18 cellular contexts compared by ENCODE assay signal in genomic region chr3:197175503-197175902, GRCh38.
DNase-seq lines count a peak whose midpoint lies in the region; ATAC-seq and TF ChIP-seq lines count a peak whose summit lies in the region.
"Had no signal": no experiment of that assay in that cellular context is flagged by ENCODE, and none has a peak within 500 bp of the region (broad histone marks: within the 10 kb centered on the region; RNA-seq: fewer than 3 reads in every experiment).

No MANE protein-coding gene starts in this region.

- no peak overlapping the region for H3K4me3 Mint-ChIP-seq in GM23338
- H3K4me3 Mint-ChIP-seq in activated CD8-positive, alpha-beta T cell treated with anti-CD3 and anti-CD28 coated beads for 36 hours: no peak overlapping the region

- H4K20me1 ChIP-seq in GM23338 (replicated peaks; ENCODE audit: insufficient read depth): no peaks in the 10 kb centered on the region
- no peaks in the 10 kb centered on the region for H4K20me1 ChIP-seq in OCI-LY1 (ENCODE audit: insufficient read depth, low read length)

- CTCF ChIA-PET in activated CD8-positive, alpha-beta T cell treated with anti-CD3 and anti-CD28 coated beads for 36 hours (lab: Charles Lee): no interaction called here
- CTCF ChIA-PET in RWPE1 (lab: Yijun Ruan, JAX): no interaction called here

- no peaks in the 10 kb centered on the region for H3K36me3 ChIP-seq in GM23338 (ENCODE audit: insufficient read depth)
- peaks cover 19% of the 10 kb centered on the region for H3K36me3 ChIP-seq in OCI-LY1 (ENCODE audit: insufficient read depth, low read length)
- H3K36me3 ChIP-seq in left lung: no peaks in the 10 kb centered on the region

- no peak for TF ChIP-seq CTCF in 22Rv1 (IDR thresholded peaks at IDR 0.05)
- TF ChIP-seq CTCF in GM23338 (conservative IDR thresholded peaks at IDR 0.05; ENCODE audit: low read depth in 2 of 2): no peak
- TF ChIP-seq CTCF in OCI-LY1 (IDR thresholded peaks at IDR 0.05; ENCODE audit: low read length): no peak
- no peak for TF ChIP-seq CTCF in left lung (IDR thresholded peaks at IDR 0.05)
- TF ChIP-seq CTCF in activated CD8-positive, alpha-beta T cell treated with anti-CD3 and anti-CD28 coated beads for 36 hours (IDR thresholded peaks at IDR 0.05): no peak
- no peak for TF ChIP-seq CTCF in RWPE1 (conservative IDR thresholded peaks at IDR 0.05; ENCODE audit: low read depth)

- H3K4me1 ChIP-seq in GM23338 (ENCODE audit: insufficient read depth) (peaks cover 24% of the 10 kb centered on the region), OCI-LY1 (ENCODE audit: insufficient read depth, low read length, severe bottlenecking) (peaks cover 31% of the 10 kb centered on the region), left lung (peaks cover 4 to 18% of the 10 kb centered on the region in 2 donors)

- H3K9me3 ChIP-seq in OCI-LY1 (ENCODE audit: low read length): no peaks in the 10 kb centered on the region
- H3K9me3 ChIP-seq in left lung: no peaks in the 10 kb centered on the region

- H2AFZ ChIP-seq in GM23338: no peak overlapping the region
- H2AFZ ChIP-seq in OCI-LY1 (ENCODE audit: low read length): no peak overlapping the region

- H3K27ac ChIP-seq in 22Rv1 (0 out of 2 replicates have a peak overlapping the region, but pooled peaks have one; percentile 14), GM23338 (ENCODE audit: low read depth) (no peak overlapping the region), OCI-LY1 (ENCODE audit: low read depth, low read length, poor library complexity, severe bottlenecking) (peak overlapping the region; percentile 81), left lung (no peak overlapping the region), RWPE1 (no peak overlapping the region)

- intact Hi-C loops in left lung (cut with DNase I): loop anchor here in 1 of 2 donors (10.0 kb wide), 1 partner anchor 171 kb away; no protein-coding TSS in a partner anchor
- intact Hi-C loops in activated CD8-positive, alpha-beta T cell treated with anti-CD3 and anti-CD28 coated beads for 36 hours (cut with micrococcal nuclease): no loop called here

- POLR2A ChIA-PET in activated CD8-positive, alpha-beta T cell treated with anti-CD3 and anti-CD28 coated beads for 36 hours (lab: Charles Lee): no interaction called here
- POLR2A ChIA-PET in RWPE1 (lab: Yijun Ruan, JAX; ENCODE audit: low non-redundant PET): no interaction called here

- H3K27ac Mint-ChIP-seq in GM23338: peak overlapping the region; percentile 81; the same call in 1 of the 2 replicates
- H3K27ac Mint-ChIP-seq in activated CD8-positive, alpha-beta T cell treated with anti-CD3 and anti-CD28 coated beads for 36 hours: no peak overlapping the region

- no peaks in the 10 kb centered on the region for H3K9me3 Mint-ChIP-seq in GM23338
- no peaks in the 10 kb centered on the region for H3K9me3 Mint-ChIP-seq in activated CD8-positive, alpha-beta T cell treated with anti-CD3 and anti-CD28 coated beads for 36 hours

- H3K4me1 Mint-ChIP-seq in GM23338: peaks cover 30% of the 10 kb centered on the region
- H3K4me1 Mint-ChIP-seq in activated CD8-positive, alpha-beta T cell treated with anti-CD3 and anti-CD28 coated beads for 36 hours (ENCODE audit: low read depth): peaks cover 16% of the 10 kb centered on the region

- H3K27me3 ChIP-seq in GM23338 (ENCODE audit: insufficient read depth) (no peaks in the 10 kb centered on the region), OCI-LY1 (ENCODE audit: insufficient read depth, low read length) (no peaks in the 10 kb centered on the region), left lung (no peaks in the 10 kb centered on the region)

- no peak for DNase-seq in GM23338 (ENCODE audit: low spot score)
- no peak for DNase-seq in left lung
- no peak for DNase-seq in NCI-H345 (lab: John Stamatoyannopoulos, UW)
- no peak for DNase-seq in activated CD8-positive, alpha-beta T cell treated with anti-CD3 and anti-CD28 coated beads for 36 hours
- no peak for DNase-seq in RWPE1 (ENCODE audit: low spot score)
- DNase-seq in ureter (ENCODE audit: low spot score): no peak
- DNase-seq: 8988T, GF-D8, MV-4-11, NCI-H1417 treated with DMSO at 0.1 percent for 48 hours, NCI-H2029 treated with DMSO at 0.1 percent for 48 hours, NCI-H2171 treated with DMSO at 0.1 percent for 48 hours, NCI-H510A, SHP77 treated with DMSO at 0.1 percent for 48 hours, SW 1271 had no signal

- H3K79me2 ChIP-seq in GM23338 (replicated peaks; ENCODE audit: insufficient read depth) (peaks cover 22% of the 10 kb centered on the region), OCI-LY1 (ENCODE audit: insufficient read depth, low read length) (peaks cover 7% of the 10 kb centered on the region; the same call in 1 of the 2 replicates)

- no peak for ATAC-seq in GM23338
- peak; percentile 27 for ATAC-seq in left lung
- no peak for ATAC-seq in activated CD8-positive, alpha-beta T cell treated with anti-CD3 and anti-CD28 coated beads for 36 hours
- ATAC-seq: HCT116 had no signal

- no peaks in the 10 kb centered on the region for H3K36me3 Mint-ChIP-seq in GM23338 (ENCODE audit: low read depth)
- H3K36me3 Mint-ChIP-seq in activated CD8-positive, alpha-beta T cell treated with anti-CD3 and anti-CD28 coated beads for 36 hours (ENCODE audit: low read depth): peaks cover under 1% of the 10 kb centered on the region

- H3K9me2 ChIP-seq in GM23338 (ENCODE audit: insufficient read depth): no peaks in the 10 kb centered on the region
- no peaks in the 10 kb centered on the region for H3K9me2 ChIP-seq in OCI-LY1 (ENCODE audit: low read depth, low read length)

- no peaks in the 10 kb centered on the region for H3F3A ChIP-seq in GM23338 (replicated peaks; ENCODE audit: low read depth)
- no peaks in the 10 kb centered on the region for H3F3A ChIP-seq in OCI-LY1 (ENCODE audit: insufficient read depth, low read length)

- H3K27me3 Mint-ChIP-seq in GM23338 (ENCODE audit: insufficient read depth, low read depth, poor library complexity): no peaks in the 10 kb centered on the region
- no peaks in the 10 kb centered on the region for H3K27me3 Mint-ChIP-seq in activated CD8-positive, alpha-beta T cell treated with anti-CD3 and anti-CD28 coated beads for 36 hours

- peak overlapping the region; percentile 18 for H3K9ac ChIP-seq in OCI-LY1 (ENCODE audit: low read length)

- H3K4me3 ChIP-seq in GM23338: no peak overlapping the region
- H3K4me3 ChIP-seq in OCI-LY1 (ENCODE audit: low read depth, low read length, poor library complexity, severe bottlenecking): no peak overlapping the region
- no peak overlapping the region for H3K4me3 ChIP-seq in left lung

- H3K4me2 ChIP-seq in GM23338: peak overlapping the region; percentile 12
- peak overlapping the region; percentile 37 for H3K4me2 ChIP-seq in OCI-LY1 (ENCODE audit: low read length)

TF ChIP-seq in GM23338, 12 proteins besides CTCF, POLR2A, EP300 and RAD21:
- no peak for TF ChIP-seq JUNB (IDR thresholded peaks at IDR 0.05; ENCODE audit: unreplicated experiment)
- no peak for TF ChIP-seq EZH2 (IDR thresholded peaks at IDR 0.05; ENCODE audit: low read depth, unreplicated experiment)
- no peak for TF ChIP-seq CREB1 (CRISPR knock-in tag; IDR thresholded peaks at IDR 0.05; ENCODE audit: low read depth)
- no peak for TF ChIP-seq ZNF114 (CRISPR knock-in tag; IDR thresholded peaks at IDR 0.05)
- TF ChIP-seq REST (IDR thresholded peaks at IDR 0.05; ENCODE audit: unreplicated experiment): no peak
- TF ChIP-seq ZNF331 (CRISPR knock-in tag; IDR thresholded peaks at IDR 0.05; ENCODE audit: low read depth): no peak
- TF ChIP-seq ETS1 (IDR thresholded peaks at IDR 0.05): no peak
- TF ChIP-seq STAT1 (IDR thresholded peaks at IDR 0.05; ENCODE audit: unreplicated experiment): no peak
- no peak for TF ChIP-seq EZH2phosphoT487 (IDR thresholded peaks at IDR 0.05; ENCODE audit: unreplicated experiment)

Comparison
In these comparisons a context has a peak if more than half of its experiments do, and no peak if none do; other contexts are left out.
1. H3K27ac ChIP-seq: peak in 22Rv1 (single experiment) and OCI-LY1 (single experiment); none in GM23338 (single experiment), left lung (0 of 2) and RWPE1 (single experiment).